Comparison of ENCODE assay signal across 19 cellular contexts in genomic region chrX:6026484-6026883, GRCh38.
DNase-seq lines count a peak whose midpoint lies in the region; ATAC-seq and TF ChIP-seq lines count a peak whose summit lies in the region.
"Had no signal": no experiment of that assay in that cellular context is flagged by ENCODE, and none has a peak within 500 bp of the region (broad histone marks: within the 10 kb centered on the region; RNA-seq: fewer than 3 reads in every experiment).

No MANE protein-coding gene starts in this region.

- H3K4me1 ChIP-seq in GM23338 (ENCODE audit: insufficient read depth) (peaks cover 65% of the 10 kb centered on the region), iPS-20b (ENCODE audit: insufficient read depth, low read length) (peaks cover 14% of the 10 kb centered on the region; the same call in 1 of the 2 replicates), neuronal stem cell (ENCODE audit: control insufficient read depth in 2 of 2, insufficient read depth in 1 of 2, low read depth in 1 of 2, low read length in 2 of 2) (peaks cover 0 to 10% of the 10 kb centered on the region in 2 donors)
- H3K4me1 ChIP-seq: Caco-2 had no signal

- CTCF ChIA-PET in WTC11 (lab: Charles Lee): interaction anchor here (1.1 to 1.2 kb wide), 2 partner anchors 14 to 70 kb away, joined by 3 read pairs; no protein-coding TSS in a partner anchor

- H3K4me1 Mint-ChIP-seq in GM23338 (peaks cover 52% of the 10 kb centered on the region), WTC11 (peaks cover 70% of the 10 kb centered on the region)

- H2AK5ac ChIP-seq in neuronal stem cell (ENCODE audit: low read depth, low read length): no peak overlapping the region

- peaks cover 6% of the 10 kb centered on the region for H3K27me3 Mint-ChIP-seq in GM23338 (ENCODE audit: insufficient read depth, low read depth, poor library complexity)
- H3K27me3 Mint-ChIP-seq in WTC11 (ENCODE audit: low read depth): no peaks in the 10 kb centered on the region
- H3K27me3 Mint-ChIP-seq: CD4-positive, alpha-beta T cell had no signal

- no peak overlapping the region for H4K8ac ChIP-seq in neuronal stem cell (ENCODE audit: low read depth, low read length)

- H3K79me2 ChIP-seq in GM23338 (replicated peaks; ENCODE audit: insufficient read depth): peaks cover 48% of the 10 kb centered on the region

- H2BK15ac ChIP-seq in neuronal stem cell (ENCODE audit: low read length): no peak overlapping the region

- H3F3A ChIP-seq in GM23338 (replicated peaks; ENCODE audit: low read depth): no peaks in the 10 kb centered on the region; the same call in 1 of the 2 replicates

- POLR2A ChIA-PET in WTC11 (lab: Charles Lee): no interaction called here

- no peaks in the 10 kb centered on the region for H3K79me1 ChIP-seq in neuronal stem cell (ENCODE audit: low read depth, low read length)

- H2BK120ac ChIP-seq in neuronal stem cell (ENCODE audit: low read depth, low read length): no peak overlapping the region

- H3K4me3 ChIP-seq in GM23338: peak overlapping the region; percentile 37
- H3K4me3 ChIP-seq in iPS-20b (ENCODE audit: low read length): peak overlapping the region; percentile 54; the same call in 1 of the 2 replicates
- peak overlapping the region in 1 of 2 donors; percentile 18 for H3K4me3 ChIP-seq in neuronal stem cell (ENCODE audit: low read length in 2 of 2)
- H3K4me3 ChIP-seq: GM23248 had no signal

- H3K9me3 ChIP-seq in iPS-20b (ENCODE audit: insufficient read depth, low read depth, low read length) (no peaks in the 10 kb centered on the region), neuronal stem cell (replicated peaks in 1 of 2; ENCODE audit: control insufficient read depth in 2 of 2, insufficient read depth in 1 of 2, low read depth in 1 of 2, low read length in 2 of 2) (peaks cover 0 to 2% of the 10 kb centered on the region in 2 donors)
- H3K9me3 ChIP-seq: Caco-2 had no signal

- DNase-seq in GM23338 (ENCODE audit: low spot score): peak; percentile 27
- no peak for DNase-seq in WTC11 (ENCODE audit: low spot score)
- no peak for DNase-seq in neuronal stem cell (ENCODE audit: low spot score)
- no peak for DNase-seq in dermis blood vessel endothelial cell
- no peak for DNase-seq in putamen (ENCODE audit: low spot score)
- no peak for DNase-seq in NCI-H526 treated with DMSO at 0.1 percent for 48 hours (lab: John Stamatoyannopoulos, UW)
- DNase-seq: Caco-2; CD4-positive, alpha-beta T cell; GDM1; GM23248; IMR-90; NCI-H1048; NCI-H1436; NCI-H2029; NCI-H345; NCI-H524 treated with DMSO at 0.1 percent for 48 hours had no signal

- H3K36me3 ChIP-seq in GM23338 (ENCODE audit: insufficient read depth): no peaks in the 10 kb centered on the region
- H3K36me3 ChIP-seq in iPS-20b (ENCODE audit: insufficient read depth, low read depth, low read length): peaks cover 15% of the 10 kb centered on the region; the same call in 1 of the 2 replicates
- peaks cover 0 to 4% of the 10 kb centered on the region in 2 donors for H3K36me3 ChIP-seq in neuronal stem cell (replicated peaks in 1 of 2; ENCODE audit: control insufficient read depth in 2 of 2, insufficient read depth in 2 of 2, low read length in 2 of 2)

- H3K9ac ChIP-seq in iPS-20b (ENCODE audit: low read depth, low read length): peak overlapping the region; percentile 48; the same call in 1 of the 2 replicates
- H3K9ac ChIP-seq in neuronal stem cell (ENCODE audit: low read depth, low read length, poor library complexity): no peak overlapping the region
- H3K9ac ChIP-seq: GM23248 had no signal

- H3K27ac ChIP-seq in GM23338 (ENCODE audit: low read depth): peak overlapping the region; percentile 89
- no peak overlapping the region for H3K27ac ChIP-seq in iPS-20b (ENCODE audit: low read length)
- H3K27ac ChIP-seq in neuronal stem cell (replicated peaks; ENCODE audit: low read length): no peak overlapping the region
- H3K27ac ChIP-seq: GM23248 had no signal

- TF ChIP-seq CTCF in GM23338 (conservative IDR thresholded peaks at IDR 0.05; ENCODE audit: low read depth in 2 of 2) (no peak), WTC11 (IDR thresholded peaks at IDR 0.05) (no peak)

- peak overlapping the region; percentile 59; the same call in 2 of the 3 replicates for H3K4me3 Mint-ChIP-seq in GM23338
- H3K4me3 Mint-ChIP-seq in WTC11: peak overlapping the region; percentile 53
- H3K4me3 Mint-ChIP-seq: CD4-positive, alpha-beta T cell had no signal

- H4K91ac ChIP-seq in neuronal stem cell (ENCODE audit: low read depth, low read length, poor library complexity): no peak overlapping the region

- peak; percentile 83 for ATAC-seq in GM23338
- peak; percentile 72 for ATAC-seq in WTC11
- ATAC-seq in GM19452 (IDR thresholded peaks at IDR 0.05; ENCODE audit: unreplicated experiment): no peak
- ATAC-seq: Right ventricle myocardium inferior had no signal

- peak overlapping the region; percentile 59; the same call in 1 of the 2 replicates for H3K27ac Mint-ChIP-seq in GM23338
- H3K27ac Mint-ChIP-seq in WTC11: peak overlapping the region; percentile 93
- H3K27ac Mint-ChIP-seq: CD4-positive, alpha-beta T cell had no signal

- H3K23ac ChIP-seq in neuronal stem cell (ENCODE audit: low read depth, low read length, poor library complexity): no peak overlapping the region

- H2AFZ ChIP-seq in GM23338 (no peak overlapping the region), neuronal stem cell (ENCODE audit: low read length) (peak overlapping the region; percentile 8)
- H2AFZ ChIP-seq: GM23248 had no signal

- H2BK5ac ChIP-seq in neuronal stem cell (ENCODE audit: low read length): no peak overlapping the region

- H3K4ac ChIP-seq in neuronal stem cell (ENCODE audit: low read length): no peak overlapping the region

- no peaks in the 10 kb centered on the region for H3K9me2 ChIP-seq in GM23338 (ENCODE audit: insufficient read depth)

- no CpG with 5 or more reads among the region's 7 CpGs for WGBS in neuronal stem cell (ENCODE audit: extremely low coverage in 2 of 2, insufficient read length in 2 of 2, insufficient replicate concordance in 1 of 2), 2 donors

- no peaks in the 10 kb centered on the region for H4K20me1 ChIP-seq in GM23338 (replicated peaks; ENCODE audit: insufficient read depth)

- H2BK12ac ChIP-seq in neuronal stem cell (ENCODE audit: low read length): no peak overlapping the region

- H3K14ac ChIP-seq in neuronal stem cell (ENCODE audit: low read length): no peak overlapping the region

- H3K9me3 Mint-ChIP-seq in GM23338: no peaks in the 10 kb centered on the region; the same call in 2 of the 3 replicates
- H3K9me3 Mint-ChIP-seq in WTC11: no peaks in the 10 kb centered on the region
- H3K9me3 Mint-ChIP-seq: CD4-positive, alpha-beta T cell had no signal

- H3K27me3 ChIP-seq in GM23338 (ENCODE audit: insufficient read depth): no peaks in the 10 kb centered on the region
- H3K27me3 ChIP-seq in iPS-20b (ENCODE audit: insufficient read depth, low read length): no peaks in the 10 kb centered on the region
- H3K27me3 ChIP-seq in neuronal stem cell (ENCODE audit: control insufficient read depth in 3 of 3, insufficient read depth in 3 of 3, low read depth in 1 of 3, low read length in 3 of 3): no peaks in the 10 kb centered on the region

- H3K36me3 Mint-ChIP-seq in GM23338 (ENCODE audit: low read depth): peaks cover 32% of the 10 kb centered on the region; the same call in 2 of the 3 replicates
- peaks cover 10% of the 10 kb centered on the region; the same call in 1 of the 2 replicates for H3K36me3 Mint-ChIP-seq in WTC11

- H3K4me2 ChIP-seq in GM23338: peak overlapping the region; percentile 64
- H3K4me2 ChIP-seq in neuronal stem cell (ENCODE audit: insufficient read depth, low read length, poor library complexity, severe bottlenecking): no peak overlapping the region

- no peak overlapping the region for H3K18ac ChIP-seq in neuronal stem cell (ENCODE audit: low read length)

TF ChIP-seq in GM23338, 12 proteins besides CTCF, POLR2A, EP300 and RAD21 (continues in another document):
- TF ChIP-seq CREB1 (CRISPR knock-in tag; IDR thresholded peaks at IDR 0.05; ENCODE audit: low read depth): no peak

TF ChIP-seq in WTC11, 78 proteins besides CTCF, POLR2A, EP300 and RAD21:
- no peak for TF ChIP-seq SP1 (CRISPR knock-in tag; conservative IDR thresholded peaks at IDR 0.05)
- TF ChIP-seq CREM (CRISPR knock-in tag; IDR thresholded peaks at IDR 0.05): no peak
- TF ChIP-seq ESRRA (CRISPR knock-in tag; IDR thresholded peaks at IDR 0.05; ENCODE audit: borderline replicate concordance): no peak
- TF ChIP-seq SMAD3 (CRISPR knock-in tag; IDR thresholded peaks at IDR 0.05; ENCODE audit: borderline replicate concordance): no peak
- TF ChIP-seq NR2C2 (CRISPR knock-in tag; IDR thresholded peaks at IDR 0.05): no peak
- no peak for TF ChIP-seq ZNF416 (CRISPR knock-in tag; IDR thresholded peaks at IDR 0.05)
- TF ChIP-seq HMGA2 (CRISPR knock-in tag; IDR thresholded peaks at IDR 0.05): no peak
